Comparison of ENCODE assay signal across 7 cellular contexts in the genomic region with DNA sequence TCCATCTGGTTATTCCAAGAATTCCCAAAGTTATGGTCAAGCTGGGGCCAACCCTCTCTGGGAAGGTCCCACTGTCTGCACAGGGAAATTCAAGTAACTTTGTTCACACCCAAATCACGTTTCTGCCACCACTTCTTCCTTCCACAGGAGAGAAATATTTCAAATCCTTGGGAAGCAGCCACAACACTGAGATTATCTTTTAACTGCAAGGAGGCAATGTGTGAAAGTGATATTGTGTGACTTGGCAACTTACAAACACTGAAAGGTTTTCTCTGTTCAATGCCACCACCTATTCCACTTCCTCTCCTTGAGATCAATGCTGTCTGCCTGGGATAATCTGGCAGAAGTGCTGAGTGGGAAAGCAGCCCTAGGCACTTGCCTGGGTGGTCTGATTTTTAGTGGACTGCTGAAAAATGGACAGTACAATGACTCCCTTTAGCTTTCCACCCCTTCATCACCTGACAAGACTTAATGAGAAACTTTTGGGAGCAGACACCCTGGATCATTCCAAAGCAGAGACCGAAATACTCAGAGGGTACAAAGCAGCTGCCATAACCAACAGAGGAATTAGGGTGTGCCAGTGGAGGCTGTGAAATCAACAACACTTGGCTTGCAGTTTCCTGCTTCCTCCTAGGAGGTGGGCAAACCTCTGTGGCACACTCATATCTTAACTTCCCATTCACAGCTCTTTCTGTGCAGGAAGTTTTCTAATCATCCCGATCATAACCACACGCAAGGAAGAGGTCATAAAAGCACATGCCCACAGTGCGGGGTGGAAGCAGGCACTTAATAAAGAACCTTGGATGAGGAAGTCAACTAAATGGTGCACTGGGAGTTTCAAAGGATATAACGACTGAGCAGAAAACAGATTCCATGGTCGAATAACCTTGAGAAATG. TPM values are rescaled to one million over a fixed set of nuclear protein-coding genes. Genes with fewer than 3 reads are reported as not detected.
DNase-seq lines count a peak whose midpoint lies in the region; ATAC-seq and TF ChIP-seq lines count a peak whose summit lies in the region.

No MANE protein-coding gene starts in this region.

- peaks cover 49% of the 10 kb centered on the region for H4K20me1 ChIP-seq in Loucy (ENCODE audit: insufficient read depth, low read length, poor library complexity, severe bottlenecking)

- peaks cover 24% of the 10 kb centered on the region for H3F3A ChIP-seq in Loucy (ENCODE audit: low read depth)

- H2AFZ ChIP-seq in Loucy (ENCODE audit: low read length) = no peak overlapping the region

- no peaks in the 10 kb centered on the region for H3K9me3 ChIP-seq in Loucy (ENCODE audit: insufficient read depth, low read depth, low read length)

- peaks cover 84% of the 10 kb centered on the region for H3K79me2 ChIP-seq in Loucy (ENCODE audit: insufficient read depth, low read length)

- H3K27me3 ChIP-seq in Loucy (ENCODE audit: insufficient read depth, low read length, poor library complexity, severe bottlenecking) = no peaks in the 10 kb centered on the region

- TF ChIP-seq CTCF in Loucy (conservative IDR thresholded peaks at IDR 0.05; ENCODE audit: low read length) = no peak

- peak overlapping the region; percentile 20 for H3K4me3 Mint-ChIP-seq in activated CD8-positive, alpha-beta T cell treated with anti-CD3 and anti-CD28 coated beads, Interleukin-2, amount 10 ng/mL, durations not matched to agents 7 days and 5 days
- H3K4me3 Mint-ChIP-seq in immature natural killer cell = peak overlapping the region; percentile 59 to 83 (median 76)
- H3K4me3 Mint-ChIP-seq in stimulated activated naive B cell treated with anti-CD40 and anti-IgM and Interleukin-4, amounts not matched to agents 10 μg/mL and 1 μg/mL and 100 μg/mL, for 72 hours = peak overlapping the region; percentile 14 to 53

- POLR2A ChIA-PET in activated CD8-positive, alpha-beta T cell treated with anti-CD3 and anti-CD28 coated beads, Interleukin-2, amount 10 ng/mL, durations not matched to agents 7 days and 5 days (lab: Charles Lee) = interaction anchor here (1.0 to 3.8 kb wide), 4 partner anchors 10 to 34 kb away, joined by 4 to 33 read pairs (median 4); no protein-coding TSS in a partner anchor

- peak overlapping the region; percentile 85 for H3K4me2 ChIP-seq in Loucy (ENCODE audit: low read depth, low read length, poor library complexity, severe bottlenecking)

- CTCF ChIA-PET in activated CD8-positive, alpha-beta T cell treated with anti-CD3 and anti-CD28 coated beads, Interleukin-2, amount 10 ng/mL, durations not matched to agents 7 days and 5 days (lab: Charles Lee) = interaction anchor here (1.2 to 5.7 kb wide), 6 partner anchors 10 to 252 kb away, joined by 3 to 82 read pairs (median 4); a partner anchor contains a TSS

- H3K9me3 Mint-ChIP-seq in activated CD8-positive, alpha-beta T cell treated with anti-CD3 and anti-CD28 coated beads, Interleukin-2, amount 10 ng/mL, durations not matched to agents 7 days and 5 days (ENCODE audit: insufficient read depth) = no peaks in the 10 kb centered on the region
- no peaks in the 10 kb centered on the region for H3K9me3 Mint-ChIP-seq in immature natural killer cell
- H3K9me3 Mint-ChIP-seq in stimulated activated naive B cell treated with anti-CD40 and anti-IgM and Interleukin-4, amounts not matched to agents 10 μg/mL and 1 μg/mL and 100 μg/mL, for 72 hours = no peaks in the 10 kb centered on the region

- ATAC-seq in activated CD8-positive, alpha-beta T cell treated with anti-CD3 and anti-CD28 coated beads, Interleukin-2, amount 10 ng/mL, durations not matched to agents 7 days and 5 days = no peak
- ATAC-seq in stimulated activated naive B cell treated with anti-CD40 and anti-IgM and Interleukin-4, amounts not matched to agents 10 μg/mL and 1 μg/mL and 100 μg/mL, for 72 hours (replicated peaks) = no peak
- ATAC-seq in GM21576 (IDR thresholded peaks at IDR 0.05; ENCODE audit: unreplicated experiment) (no peak), HG03469 (IDR thresholded peaks at IDR 0.05; ENCODE audit: unreplicated experiment) (no peak)

- H3K4me1 ChIP-seq in Loucy (ENCODE audit: insufficient read depth, low read length, poor library complexity, severe bottlenecking) = peaks cover 67% of the 10 kb centered on the region

- peaks cover 63% of the 10 kb centered on the region for H3K36me3 Mint-ChIP-seq in activated CD8-positive, alpha-beta T cell treated with anti-CD3 and anti-CD28 coated beads, Interleukin-2, amount 10 ng/mL, durations not matched to agents 7 days and 5 days (ENCODE audit: low read depth)
- peaks cover 7 to 10% (median 8%) of the 10 kb centered on the region in 3 donors for H3K36me3 Mint-ChIP-seq in immature natural killer cell
- peaks cover 51 to 69% of the 10 kb centered on the region in 2 donors for H3K36me3 Mint-ChIP-seq in stimulated activated naive B cell treated with anti-CD40 and anti-IgM and Interleukin-4, amounts not matched to agents 10 μg/mL and 1 μg/mL and 100 μg/mL, for 72 hours

- no peak for DNase-seq in activated CD8-positive, alpha-beta T cell treated with anti-CD3 and anti-CD28 coated beads, Interleukin-2, amount 10 ng/mL, durations not matched to agents 7 days and 5 days
- no peak for DNase-seq in immature natural killer cell
- no peak for DNase-seq in stimulated activated naive B cell treated with anti-CD40 and anti-IgM and Interleukin-4, amounts not matched to agents 10 μg/mL and 1 μg/mL and 100 μg/mL, for 72 hours
- DNase-seq in NCI-H2196 (lab: John Stamatoyannopoulos, UW; ENCODE audit: unreplicated experiment) = no peak

- no peaks in the 10 kb centered on the region for H3K36me3 ChIP-seq in Loucy (ENCODE audit: insufficient read depth, low read length)

- H3K4me3 ChIP-seq in Loucy (ENCODE audit: low read length, poor library complexity, severe bottlenecking) = peak overlapping the region; percentile 64

- no peaks in the 10 kb centered on the region for H3K27me3 Mint-ChIP-seq in activated CD8-positive, alpha-beta T cell treated with anti-CD3 and anti-CD28 coated beads, Interleukin-2, amount 10 ng/mL, durations not matched to agents 7 days and 5 days (ENCODE audit: low read depth)
- H3K27me3 Mint-ChIP-seq in immature natural killer cell (ENCODE audit: low read depth in 3 of 3) = peaks cover 0 to 8% (median 7%) of the 10 kb centered on the region in 3 donors
- H3K27me3 Mint-ChIP-seq in stimulated activated naive B cell treated with anti-CD40 and anti-IgM and Interleukin-4, amounts not matched to agents 10 μg/mL and 1 μg/mL and 100 μg/mL, for 72 hours = no peaks in the 10 kb centered on the region

- H3K9ac ChIP-seq in Loucy (ENCODE audit: low read depth, low read length, poor library complexity, severe bottlenecking) = peak overlapping the region; percentile 36

- H3K9me2 ChIP-seq in Loucy (replicated peaks; ENCODE audit: low read depth, low read length) = no peaks in the 10 kb centered on the region

- peaks cover 81% of the 10 kb centered on the region for H3K4me1 Mint-ChIP-seq in activated CD8-positive, alpha-beta T cell treated with anti-CD3 and anti-CD28 coated beads, Interleukin-2, amount 10 ng/mL, durations not matched to agents 7 days and 5 days (ENCODE audit: low read depth)
- H3K4me1 Mint-ChIP-seq in immature natural killer cell = peaks cover 85 to 89% of the 10 kb centered on the region in 2 donors
- peaks cover 51 to 89% of the 10 kb centered on the region in 2 donors for H3K4me1 Mint-ChIP-seq in stimulated activated naive B cell treated with anti-CD40 and anti-IgM and Interleukin-4, amounts not matched to agents 10 μg/mL and 1 μg/mL and 100 μg/mL, for 72 hours

- H3K27ac Mint-ChIP-seq in activated CD8-positive, alpha-beta T cell treated with anti-CD3 and anti-CD28 coated beads, Interleukin-2, amount 10 ng/mL, durations not matched to agents 7 days and 5 days = peak overlapping the region; percentile 73
- peak overlapping the region; percentile 82 to 93 (median 86) for H3K27ac Mint-ChIP-seq in immature natural killer cell
- peak overlapping the region; percentile 65 for H3K27ac Mint-ChIP-seq in stimulated activated naive B cell treated with anti-CD40 and anti-IgM and Interleukin-4, amounts not matched to agents 10 μg/mL and 1 μg/mL and 100 μg/mL, for 72 hours

RNA-seq across cellular contexts. Expression of a gene that starts 5.4 kb away (rescaled TPM):
- 100 to 1,000 TPM in 1 of 2 experiments, 10 to 100 TPM in 1; 96.9 to 105 TPM for total RNA-seq in activated CD8-positive, alpha-beta T cell treated with anti-CD3 and anti-CD28 coated beads, Interleukin-2, amount 10 ng/mL, durations not matched to agents 7 days and 5 days
- 100 to 1,000 TPM; 115 to 181 (median 141) TPM for polyA plus RNA-seq in immature natural killer cell

RNA-seq across cellular contexts. Expression of a gene that starts 22.0 kb away (rescaled TPM):
- total RNA-seq in activated CD8-positive, alpha-beta T cell treated with anti-CD3 and anti-CD28 coated beads, Interleukin-2, amount 10 ng/mL, durations not matched to agents 7 days and 5 days = 10 to 100 TPM; 55.7 to 56.7 TPM
- polyA plus RNA-seq in immature natural killer cell = 10 to 100 TPM; 38.3 to 42.0 (median 40.9) TPM

RNA-seq across cellular contexts. Expression of a gene that starts 24.9 kb away (rescaled TPM):
- total RNA-seq in activated CD8-positive, alpha-beta T cell treated with anti-CD3 and anti-CD28 coated beads, Interleukin-2, amount 10 ng/mL, durations not matched to agents 7 days and 5 days = 10 to 100 TPM; 56.9 to 58.0 TPM
- 10 to 100 TPM; 26.0 to 48.4 (median 32.0) TPM for polyA plus RNA-seq in immature natural killer cell

RNA-seq across cellular contexts. Expression of a gene that starts 38.8 kb away (rescaled TPM):
- 10 to 100 TPM; 61.3 to 72.5 TPM for total RNA-seq in activated CD8-positive, alpha-beta T cell treated with anti-CD3 and anti-CD28 coated beads, Interleukin-2, amount 10 ng/mL, durations not matched to agents 7 days and 5 days
- 10 to 100 TPM in 2 of 3 donors, 1 to 10 TPM in 1; 9.5 to 29.6 (median 24.8) TPM for polyA plus RNA-seq in immature natural killer cell

RNA-seq across cellular contexts. Expression of a gene that starts 41.4 kb away (rescaled TPM):
- total RNA-seq in activated CD8-positive, alpha-beta T cell treated with anti-CD3 and anti-CD28 coated beads, Interleukin-2, amount 10 ng/mL, durations not matched to agents 7 days and 5 days = not detected
- polyA plus RNA-seq in immature natural killer cell = not detected

Comparison
In these comparisons a context has a peak if more than half of its experiments do, and no peak if none do; other contexts are left out.
1. H3K4me3 Mint-ChIP-seq: peak in every context shown above with its lines; median percentile 76 in immature natural killer cell; 34 in stimulated activated naive B cell treated with anti-CD40 and anti-IgM and Interleukin-4, amounts not matched to agents 10 μg/mL and 1 μg/mL and 100 μg/mL, for 72 hours; 20 in activated CD8-positive, alpha-beta T cell treated with anti-CD3 and anti-CD28 coated beads, Interleukin-2, amount 10 ng/mL, durations not matched to agents 7 days and 5 days.